22 cellular contexts compared by ENCODE assay signal in genomic region chr2:191923652-191923997, GRCh38.
"Had no signal": no experiment of that assay in that cellular context is flagged by ENCODE, and none has a peak within 500 bp of the region (broad histone marks: within the 10 kb centered on the region; RNA-seq: fewer than 3 reads in every experiment).

No MANE protein-coding gene starts in this region.

- DNase-seq: activated CD4-positive, alpha-beta T cell treated with anti-CD3 and anti-CD28 coated beads, Interleukin-2, amount 50 U/mL, for 1 hour; activated CD4-positive, CD25-positive, alpha-beta regulatory T cell treated with anti-CD3 and anti-CD28 coated beads, Interleukin-2, amount 50 U/mL, for 72 hours; activated T-cell treated with anti-CD3 and anti-CD28 coated beads, Interleukin-2, amount 50 U/mL, for 1 hour; aorta; effector memory CD4-positive, alpha-beta T cell; gastrocnemius medialis; head of caudate nucleus; hypothalamus; lower lobe of right lung; naive thymus-derived CD4-positive, alpha-beta T cell; T-cell; tibial artery; WERI-Rb-1 had no signal

- H3K36me3 Mint-ChIP-seq: activated naive CD4-positive, alpha-beta T cell treated with anti-CD3 and anti-CD28 coated beads, Interleukin-2, amount 50 U/mL, for 72 hours; naive thymus-derived CD4-positive, alpha-beta T cell; neural progenitor cell; T-cell had no signal

- H3K27me3 Mint-ChIP-seq: progenitor cell of endocrine pancreas; stimulated activated naive CD8-positive, alpha-beta T cell treated with anti-CD3 and anti-CD28 coated beads, Interleukin-15, Interleukin-2, amounts not matched to agents 100 ng/mL and 50 ng/mL, for 24 hours had no signal

- H3K4me3 Mint-ChIP-seq: activated T-helper 17 cell treated with anti-CD3 and anti-CD28 coated beads, Interleukin-2, amount 50 U/mL, for 72 hours; central memory CD8-positive, alpha-beta T cell; naive thymus-derived CD4-positive, alpha-beta T cell; neural progenitor cell; stimulated activated naive CD8-positive, alpha-beta T cell treated with anti-CD3 and anti-CD28 coated beads, Interleukin-15, Interleukin-2, amounts not matched to agents 100 ng/mL and 50 ng/mL, for 24 hours; T-cell; T-helper 2 cell treated with Interferon-gamma antibody and Interleukin-4, amounts not matched to agents 5 μg/mL and 100 μg/mL, for 36 hours had no signal

- H3K4me2 ChIP-seq: neural progenitor cell had no signal

- H3K9me3 ChIP-seq: breast epithelium, gastrocnemius medialis, lower lobe of right lung, right atrium auricular region, tibial artery had no signal

- H3K4me1 Mint-ChIP-seq: activated T-helper 17 cell treated with anti-CD3 and anti-CD28 coated beads, Interleukin-2, amount 50 U/mL, for 72 hours; central memory CD8-positive, alpha-beta T cell; naive thymus-derived CD4-positive, alpha-beta T cell; T-cell had no signal

- H3K36me3 ChIP-seq: breast epithelium, gastrocnemius medialis, lower lobe of right lung, neural progenitor cell, right atrium auricular region, tibial artery, WERI-Rb-1 had no signal

- H3K4me3 ChIP-seq: breast epithelium, gastrocnemius medialis, lower lobe of right lung, neural progenitor cell, right atrium auricular region, tibial artery had no signal

- H3K27ac ChIP-seq: breast epithelium, gastrocnemius medialis, lower lobe of right lung, neural progenitor cell, right atrium auricular region, tibial artery, WERI-Rb-1 had no signal

- H3K9me3 Mint-ChIP-seq: activated naive CD4-positive, alpha-beta T cell treated with anti-CD3 and anti-CD28 coated beads, Interleukin-2, amount 50 U/mL, for 72 hours; activated T-helper 17 cell treated with anti-CD3 and anti-CD28 coated beads, Interleukin-2, amount 50 U/mL, for 72 hours; central memory CD8-positive, alpha-beta T cell; T-cell; T-helper 2 cell treated with Interferon-gamma antibody and Interleukin-4, amounts not matched to agents 5 μg/mL and 100 μg/mL, for 36 hours had no signal

- H2AFZ ChIP-seq: neural progenitor cell had no signal

- H3K27me3 ChIP-seq: breast epithelium, gastrocnemius medialis, neural progenitor cell, right atrium auricular region, tibial artery had no signal

- H3K27ac Mint-ChIP-seq: activated naive CD4-positive, alpha-beta T cell treated with anti-CD3 and anti-CD28 coated beads, Interleukin-2, amount 50 U/mL, for 72 hours; activated T-helper 17 cell treated with anti-CD3 and anti-CD28 coated beads, Interleukin-2, amount 50 U/mL, for 72 hours; naive thymus-derived CD4-positive, alpha-beta T cell; neural progenitor cell; progenitor cell of endocrine pancreas; stimulated activated naive CD8-positive, alpha-beta T cell treated with anti-CD3 and anti-CD28 coated beads, Interleukin-15, Interleukin-2, amounts not matched to agents 100 ng/mL and 50 ng/mL, for 24 hours; T-cell; T-helper 2 cell treated with Interferon-gamma antibody and Interleukin-4, amounts not matched to agents 5 μg/mL and 100 μg/mL, for 36 hours had no signal

- H3K9ac ChIP-seq: neural progenitor cell had no signal

- H3K4me1 ChIP-seq: breast epithelium had no signal
